Comparison of ENCODE assay signal across 25 cellular contexts in genomic region chr3:39870706-39871105, GRCh38.
"Had no signal": no experiment of that assay in that cellular context is flagged by ENCODE, and none has a peak within 500 bp of the region (broad histone marks: within the 10 kb centered on the region; RNA-seq: fewer than 3 reads in every experiment).

No MANE protein-coding gene starts in this region.

- H3K27ac ChIP-seq: body of pancreas, esophagus muscularis mucosa, left lung, transverse colon, VCaP had no signal

- H3K36me3 ChIP-seq: esophagus muscularis mucosa, left lung, transverse colon had no signal

- ATAC-seq: activated CD4-positive, CD25-positive, alpha-beta regulatory T cell treated with anti-CD3 and anti-CD28 coated beads, Interleukin-2, amount 50 U/mL, for 24 hours; activated naive CD8-positive, alpha-beta T cell treated with anti-CD3 and anti-CD28 coated beads, Interleukin-2, amount 50 U/mL, for 24 hours; activated T-cell treated with anti-CD3 and anti-CD28 coated beads, Interleukin-2, amount 50 U/mL, for 72 hours; body of pancreas; left lung; naive thymus-derived CD4-positive, alpha-beta T cell; sciatic nerve; stimulated activated naive B cell treated with anti-CD40 and anti-IgM and Interleukin-4, amounts not matched to agents 10 μg/mL and 1 μg/mL and 100 μg/mL, for 72 hours had no signal

- DNase-seq: activated CD4-positive, alpha-beta memory T cell treated with anti-CD3 and anti-CD28 coated beads, Interleukin-2, amount 10 ng/mL, durations not matched to agents 7 days and 5 days; activated CD4-positive, alpha-beta T cell treated with anti-CD3 and anti-CD28 coated beads, Interleukin-2, amount 10 ng/mL, durations not matched to agents 24 days and 14 days; activated effector memory CD4-positive, alpha-beta T cell treated with Interleukin-2 at 50 U/mL for 16 hours; activated naive CD4-positive, alpha-beta T cell treated with anti-CD3 and anti-CD28 coated beads for 36 hours; activated naive CD8-positive, alpha-beta T cell treated with anti-CD3 and anti-CD28 coated beads, Interleukin-2, amount 50 U/mL, for 24 hours; activated T-cell treated with anti-CD3 and anti-CD28 coated beads, Interleukin-2, amount 50 U/mL, for 72 hours; anterior cingulate cortex; body of pancreas; effector memory CD4-positive, alpha-beta T cell; foreskin melanocyte; hippocampal formation; kidney glomerular epithelial cell; left lung; naive thymus-derived CD4-positive, alpha-beta T cell; occipital lobe; stimulated activated CD4-positive, alpha-beta T cell treated with anti-CD3 and anti-CD28 coated beads, Interleukin-15, amount 100 ng/mL, for 24 hours; stimulated activated naive B cell treated with anti-CD40 and anti-IgM and Interleukin-4, amounts not matched to agents 10 μg/mL and 1 μg/mL and 100 μg/mL, for 72 hours; transverse colon had no signal

- H3K4me2 ChIP-seq: smooth muscle cell had no signal

- H3K4me1 ChIP-seq: body of pancreas, esophagus muscularis mucosa, left lung, transverse colon had no signal

- FAIRE-seq: urothelium cell line had no signal

- H3K4me3 ChIP-seq: body of pancreas, esophagus muscularis mucosa, left lung, lung, smooth muscle cell, transverse colon had no signal

- H3K27me3 ChIP-seq: body of pancreas, esophagus muscularis mucosa, left lung, transverse colon had no signal

- H3K9me3 ChIP-seq: body of pancreas, transverse colon had no signal
